In genomic region chr11:8652140-8652539, GRCh38 we compare ENCODE assay signal across 15 cellular contexts. TPM values are rescaled to one million over a fixed set of nuclear protein-coding genes. Genes with fewer than 3 reads are reported as not detected.
DNase-seq lines count a peak whose midpoint lies in the region; ATAC-seq and TF ChIP-seq lines count a peak whose summit lies in the region.
"Had no signal": no experiment of that assay in that cellular context is flagged by ENCODE, and none has a peak within 500 bp of the region (broad histone marks: within the 10 kb centered on the region; RNA-seq: fewer than 3 reads in every experiment).

No MANE protein-coding gene starts in this region.

- H3K9me3 Mint-ChIP-seq in activated naive CD4-positive, alpha-beta T cell treated with anti-CD3 and anti-CD28 coated beads for 36 hours: no peaks in the 10 kb centered on the region
- H3K9me3 Mint-ChIP-seq: activated T-helper 17 cell treated with anti-CD3 and anti-CD28 coated beads, Interleukin-2, amount 50 U/mL, for 72 hours; CD8-positive, alpha-beta T cell; stimulated activated naive CD8-positive, alpha-beta T cell treated with anti-CD3 and anti-CD28 coated beads, Interleukin-15, amount 100 ng/mL, for 72 hours had no signal

- H3K9me3 ChIP-seq in adrenal gland (replicated peaks in 1 of 3): no peaks in the 10 kb centered on the region
- H3K9me3 ChIP-seq: SJCRH30 had no signal

- H3K27ac Mint-ChIP-seq in activated naive CD4-positive, alpha-beta T cell treated with anti-CD3 and anti-CD28 coated beads for 36 hours: no peak overlapping the region
- H3K27ac Mint-ChIP-seq: activated T-helper 17 cell treated with anti-CD3 and anti-CD28 coated beads, Interleukin-2, amount 50 U/mL, for 72 hours; CD8-positive, alpha-beta T cell; stimulated activated naive CD8-positive, alpha-beta T cell treated with anti-CD3 and anti-CD28 coated beads, Interleukin-15, amount 100 ng/mL, for 72 hours had no signal

- CTCF ChIA-PET in activated naive CD4-positive, alpha-beta T cell treated with anti-CD3 and anti-CD28 coated beads for 36 hours (lab: Charles Lee): interaction anchor here (0.6 kb wide), 1 partner anchor 288 kb away, joined by 4 read pairs; no protein-coding TSS in a partner anchor

- WGBS in adrenal gland, 4 donors: 68 to 83% (median 79%) methylated on average over 3 of the region's 3 CpGs

- no peaks in the 10 kb centered on the region for H3K4me1 Mint-ChIP-seq in activated naive CD4-positive, alpha-beta T cell treated with anti-CD3 and anti-CD28 coated beads for 36 hours (ENCODE audit: low read depth)
- H3K4me1 Mint-ChIP-seq: activated T-helper 17 cell treated with anti-CD3 and anti-CD28 coated beads, Interleukin-2, amount 50 U/mL, for 72 hours had no signal

- no peak for TF ChIP-seq CTCF in adrenal gland (IDR thresholded peaks at IDR 0.05)
- TF ChIP-seq CTCF in GM20000 (IDR thresholded peaks at IDR 0.05; ENCODE audit: extremely low read depth, missing control alignments): no peak

- intact Hi-C loops in adrenal gland (cut with DNase I): no loop called here
- intact Hi-C loops in activated naive CD4-positive, alpha-beta T cell treated with anti-CD3 and anti-CD28 coated beads for 36 hours (cut with micrococcal nuclease): no loop called here

- no peak overlapping the region for H2AFZ ChIP-seq in ACC112 (ENCODE audit: low read length, unreplicated experiment)

- H3K79me2 ChIP-seq in ACC112 (ENCODE audit: control insufficient read depth, insufficient read depth, low read length, unreplicated experiment): no peaks in the 10 kb centered on the region

- TF ChIP-seq POLR2A in adrenal gland (IDR thresholded peaks at IDR 0.05): no peak

- peaks cover 17% of the 10 kb centered on the region for H3K4me1 ChIP-seq in ACC112 (ENCODE audit: control insufficient read depth, insufficient read depth, low read length, unreplicated experiment)
- no peaks in the 10 kb centered on the region for H3K4me1 ChIP-seq in adrenal gland (replicated peaks in 1 of 2)
- H3K4me1 ChIP-seq: SJCRH30 had no signal

- no peak overlapping the region for H3K4me3 ChIP-seq in ACC112 (ENCODE audit: low read depth, low read length)
- H3K4me3 ChIP-seq in adrenal gland: no peak overlapping the region
- H3K4me3 ChIP-seq: SJCRH30 had no signal

- H3K36me3 ChIP-seq in ACC112 (ENCODE audit: insufficient read depth, low read length) (peaks cover 7% of the 10 kb centered on the region; the same call in 1 of the 2 replicates), adrenal gland (replicated peaks in 1 of 2) (peaks cover 0 to 13% of the 10 kb centered on the region in 2 donors)
- H3K36me3 ChIP-seq: SJCRH30 had no signal

- DNase-seq in H4 (ENCODE audit: low spot score) (peak; percentile 80), adrenal gland (peak in 5 of 7 donors; percentile 14 to 59 (median 48)), glomerular visceral epithelial cell (ENCODE audit: extremely low spot score) (peak; percentile 86), GM20000 (ENCODE audit: low spot score) (no peak)
- DNase-seq in activated naive CD4-positive, alpha-beta T cell treated with anti-CD3 and anti-CD28 coated beads for 36 hours: no peak
- no peak for DNase-seq in activated CD4-positive, CD25-positive, alpha-beta regulatory T cell (lab: John Stamatoyannopoulos, UW)
- DNase-seq: CD8-positive, alpha-beta T cell; effector memory CD4-positive, alpha-beta T cell; NCI-H345; stimulated activated CD4-positive, alpha-beta T cell treated with anti-CD3 and anti-CD28 coated beads, Interleukin-1b, Interleukin-23, amount 100 ng/mL, for 48 hours; stimulated activated naive CD8-positive, alpha-beta T cell treated with anti-CD3 and anti-CD28 coated beads, Interleukin-15, amount 100 ng/mL, for 72 hours had no signal

- H3K36me3 Mint-ChIP-seq in activated naive CD4-positive, alpha-beta T cell treated with anti-CD3 and anti-CD28 coated beads for 36 hours (ENCODE audit: low read depth): peaks cover 23% of the 10 kb centered on the region

- peak overlapping the region; percentile 17; the same call in 1 of the 2 replicates for H3K27ac ChIP-seq in ACC112 (ENCODE audit: low read depth, low read length)
- no peak overlapping the region for H3K27ac ChIP-seq in adrenal gland
- H3K27ac ChIP-seq: SJCRH30 had no signal

- H3K4me3 Mint-ChIP-seq in activated naive CD4-positive, alpha-beta T cell treated with anti-CD3 and anti-CD28 coated beads for 36 hours: no peak overlapping the region
- H3K4me3 Mint-ChIP-seq: activated T-helper 17 cell treated with anti-CD3 and anti-CD28 coated beads, Interleukin-2, amount 50 U/mL, for 72 hours; CD8-positive, alpha-beta T cell; stimulated activated naive CD8-positive, alpha-beta T cell treated with anti-CD3 and anti-CD28 coated beads, Interleukin-15, amount 100 ng/mL, for 72 hours had no signal

- ATAC-seq in HG03565 (IDR thresholded peaks at IDR 0.05; ENCODE audit: unreplicated experiment): no peak
- ATAC-seq: activated T-helper 17 cell treated with anti-CD3 and anti-CD28 coated beads, Interleukin-2, amount 50 U/mL, for 72 hours; CD8-positive, alpha-beta T cell; stimulated activated naive CD8-positive, alpha-beta T cell treated with anti-CD3 and anti-CD28 coated beads, Interleukin-15, amount 100 ng/mL, for 72 hours had no signal

- H3K27me3 Mint-ChIP-seq in activated naive CD4-positive, alpha-beta T cell treated with anti-CD3 and anti-CD28 coated beads for 36 hours (ENCODE audit: low read depth): no peaks in the 10 kb centered on the region
- H3K27me3 Mint-ChIP-seq: activated T-helper 17 cell treated with anti-CD3 and anti-CD28 coated beads, Interleukin-2, amount 50 U/mL, for 72 hours; stimulated activated naive CD8-positive, alpha-beta T cell treated with anti-CD3 and anti-CD28 coated beads, Interleukin-15, amount 100 ng/mL, for 72 hours had no signal

- H3K27me3 ChIP-seq in ACC112 (ENCODE audit: insufficient read depth, low read length) (no peaks in the 10 kb centered on the region), adrenal gland (no peaks in the 10 kb centered on the region)
- H3K27me3 ChIP-seq: SJCRH30 had no signal

RNA-seq across cellular contexts. Expression of gene TRIM66, which starts 30.3 kb away (rescaled TPM):
- total RNA-seq in H4 (2014; rRNA removed; shearing (Covaris generic)): 1.8 and 3.4 TPM in 2 replicates
- total RNA-seq in adrenal gland: 10 to 100 TPM in 4 of 8 donors, 1 to 10 TPM in 4; 6.6 to 18.4 (median 10.2) TPM
- 1 to 10 TPM; 3.6 to 9.9 (median 4.0) TPM for polyA plus RNA-seq in adrenal gland
- 10 to 100 TPM; 16.4 to 19.1 TPM for total RNA-seq in activated naive CD4-positive, alpha-beta T cell treated with anti-CD3 and anti-CD28 coated beads for 36 hours

RNA-seq across cellular contexts. Expression of gene RPL27A, which starts 30.5 kb away (rescaled TPM):
- total RNA-seq in H4 (2014; rRNA removed; shearing (Covaris generic)): 1,580 and 1,699 TPM in 2 replicates
- total RNA-seq in adrenal gland: 1,000 to 10,000 TPM in 3 of 8 donors, 100 to 1,000 TPM in 5; 668 to 1,527 (median 930) TPM
- 1,000 to 10,000 TPM; 1,237 to 3,013 (median 2,638) TPM for polyA plus RNA-seq in adrenal gland
- total RNA-seq in activated naive CD4-positive, alpha-beta T cell treated with anti-CD3 and anti-CD28 coated beads for 36 hours: 1,000 to 10,000 TPM; 1,157 to 1,188 TPM

RNA-seq across cellular contexts. Expression of gene STK33, which starts 58.1 kb away (rescaled TPM):
- total RNA-seq in H4 (2014; rRNA removed; shearing (Covaris generic)): 8.1 and 10.9 TPM in 2 replicates
- total RNA-seq in adrenal gland: 10 to 100 TPM in 6 of 8 donors, 1 to 10 TPM in 2; 6.8 to 21.9 (median 17.2) TPM
- 10 to 100 TPM; 17.2 to 36.0 (median 35.8) TPM for polyA plus RNA-seq in adrenal gland
- total RNA-seq in activated naive CD4-positive, alpha-beta T cell treated with anti-CD3 and anti-CD28 coated beads for 36 hours: 1 to 10 TPM in 1 of 2 experiments, under 1 TPM in 1; 0.72 to 1.1 TPM

Comparison
In these comparisons a context has a peak if more than half of its experiments do, and no peak if none do; other contexts are left out.
1. DNase-seq: peak in H4 (single experiment), adrenal gland (5 of 7) and glomerular visceral epithelial cell (single experiment); none in activated naive CD4-positive, alpha-beta T cell treated with anti-CD3 and anti-CD28 coated beads for 36 hours (single experiment), activated CD4-positive, CD25-positive, alpha-beta regulatory T cell (0 of 4) and GM20000 (single experiment).